Comparison of ENCODE assay signal across 39 cellular contexts in the genomic region with DNA sequence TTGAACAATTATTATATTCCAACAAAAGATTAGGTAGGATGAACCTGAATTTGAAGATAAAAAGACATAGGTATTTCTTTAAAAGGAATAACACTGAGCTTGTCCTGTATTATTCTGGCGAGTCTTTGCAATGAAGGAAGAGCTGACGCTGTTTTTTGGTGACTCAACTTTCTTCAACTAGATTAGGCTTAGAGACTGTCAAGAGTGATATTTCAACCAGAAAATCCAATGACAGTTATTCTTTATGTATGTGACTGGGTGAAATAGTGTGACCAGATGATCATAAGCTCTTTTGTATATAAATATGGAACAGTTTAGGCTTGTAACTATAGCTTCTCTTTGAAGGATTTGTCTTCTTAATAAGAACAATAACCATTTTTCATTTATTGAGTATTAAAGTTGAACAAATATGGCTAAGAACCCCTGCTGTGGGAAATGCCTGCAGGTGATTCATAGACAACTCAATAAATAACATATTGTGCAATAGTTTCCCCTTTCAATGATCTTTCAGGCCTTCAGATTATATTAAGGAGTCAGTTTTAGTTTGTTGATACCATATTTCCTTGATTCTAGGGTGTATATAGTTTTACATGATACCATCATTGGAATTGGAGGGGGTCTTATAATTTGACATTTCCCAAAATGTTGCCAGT.
DNase-seq lines count a peak whose midpoint lies in the region; ATAC-seq, FAIRE-seq and TF ChIP-seq lines count a peak whose summit lies in the region.
"Had no signal": no experiment of that assay in that cellular context is flagged by ENCODE, and none has a peak within 500 bp of the region (broad histone marks: within the 10 kb centered on the region; RNA-seq: fewer than 3 reads in every experiment).

No MANE protein-coding gene starts in this region.

- CTCF ChIA-PET in A549 (lab: Yijun Ruan, JAX): interaction anchor here (1.3 kb wide), 2 partner anchors 15 to 62 kb away, joined by 3 to 4 read pairs; no protein-coding TSS in a partner anchor
- CTCF ChIA-PET in CD8-positive, alpha-beta memory T cell (lab: Charles Lee): no interaction called here

- no peaks in the 10 kb centered on the region for H3K36me3 ChIP-seq in fibroblast of lung (ENCODE audit: control insufficient read depth, insufficient read depth, low read length)
- H3K36me3 ChIP-seq in CD8-positive, alpha-beta memory T cell (ENCODE audit: insufficient read depth, low read length): no peaks in the 10 kb centered on the region
- H3K36me3 ChIP-seq: esophagus muscularis mucosa, gastroesophageal sphincter, Peyer's patch, prostate gland, sigmoid colon, stomach, thyroid gland, WERI-Rb-1 had no signal

- H2AFZ ChIP-seq in fibroblast of lung (ENCODE audit: low read length): no peak overlapping the region
- H2AFZ ChIP-seq: hepatocyte had no signal

- no peaks in the 10 kb centered on the region for H4K20me1 ChIP-seq in fibroblast of lung (ENCODE audit: control insufficient read depth, extremely low read depth, insufficient read depth, low read length)

- no peaks in the 10 kb centered on the region for H3K9me3 ChIP-seq in A549
- no peaks in the 10 kb centered on the region for H3K9me3 ChIP-seq in fibroblast of lung (ENCODE audit: control insufficient read depth, insufficient read depth, low read depth, low read length)
- no peaks in the 10 kb centered on the region for H3K9me3 ChIP-seq in CD8-positive, alpha-beta memory T cell (ENCODE audit: low read length)
- H3K9me3 ChIP-seq: esophagus muscularis mucosa, gastroesophageal sphincter, mucosa of descending colon, Peyer's patch, prostate gland, sigmoid colon, stomach, thyroid gland had no signal

- H3K36me3 Mint-ChIP-seq in CD8-positive, alpha-beta memory T cell: no peaks in the 10 kb centered on the region
- H3K36me3 Mint-ChIP-seq: CD4-positive, alpha-beta memory T cell; natural killer cell had no signal

- no peak for TF ChIP-seq RAD21 in A549 (conservative IDR thresholded peaks at IDR 0.05 in 1 of 2, IDR thresholded peaks at IDR 0.05 in 1 of 2)

- H3K4me1 ChIP-seq in A549: peaks cover 9% of the 10 kb centered on the region
- H3K4me1 ChIP-seq in fibroblast of lung (ENCODE audit: control insufficient read depth, extremely low read depth, insufficient read depth, low read length): no peaks in the 10 kb centered on the region
- no peaks in the 10 kb centered on the region for H3K4me1 ChIP-seq in CD8-positive, alpha-beta memory T cell (ENCODE audit: insufficient read depth, low read length)
- H3K4me1 ChIP-seq: gastroesophageal sphincter, Peyer's patch, prostate gland, sigmoid colon, stomach, thyroid gland had no signal

- no peaks in the 10 kb centered on the region for H3K4me1 Mint-ChIP-seq in CD8-positive, alpha-beta memory T cell
- H3K4me1 Mint-ChIP-seq: CD4-positive, alpha-beta memory T cell; natural killer cell had no signal

- peak overlapping the region; percentile 37 for H3K4me2 ChIP-seq in A549
- H3K4me2 ChIP-seq in fibroblast of lung (ENCODE audit: extremely low read depth, insufficient read depth, low read length): no peak overlapping the region
- H3K4me2 ChIP-seq: hepatocyte had no signal

- H3K79me2 ChIP-seq in fibroblast of lung (ENCODE audit: control insufficient read depth, insufficient read depth, low read length): no peaks in the 10 kb centered on the region
- H3K79me2 ChIP-seq: hepatocyte had no signal

- peak in 1 of 2 experiments; percentile 22 for DNase-seq in A549 (ENCODE audit: low read depth in 1 of 2, low spot score in 1 of 2)
- DNase-seq in HT1080 (ENCODE audit: low read depth): peak; percentile 51
- peak; percentile 33 for DNase-seq in astrocyte of the spinal cord (ENCODE audit: low read depth, low spot score)
- DNase-seq in fibroblast of lung (ENCODE audit: low read depth in 2 of 2): peak; percentile 12 to 26
- DNase-seq in CD8-positive, alpha-beta memory T cell: no peak
- no peak for DNase-seq in NCI-H2171 treated with DMSO at 0.1 percent for 48 hours (lab: John Stamatoyannopoulos, UW)
- DNase-seq: activated CD4-positive, alpha-beta T cell treated with anti-CD3 and anti-CD28 coated beads for 4 hours; activated CD8-positive, alpha-beta T cell treated with anti-CD3 and anti-CD28 coated beads, Interleukin-2, amount 10 ng/mL, durations not matched to agents 7 days and 5 days; AML-193; amygdala; CD4-positive, alpha-beta memory T cell; effector memory CD8-positive, alpha-beta T cell; KBM-7; left cardiac atrium; mucosa of descending colon; natural killer cell; NCI-H1417 treated with DMSO at 0.1 percent for 48 hours; NCI-H2081 treated with DMSO at 0.1 percent for 48 hours; nucleus accumbens; Peyer's patch; sigmoid colon; stimulated activated CD4-positive, alpha-beta T cell treated with anti-CD3 and anti-CD28 coated beads, Interleukin-4, amount 100 ng/mL, for 1 hour; stomach; SW 1271; T-helper 9 cell; thyroid gland; WERI-Rb-1 had no signal

- no peak for TF ChIP-seq POLR2A in A549 (IDR thresholded peaks at IDR 0.05; ENCODE audit: low read length)

- H3K27me3 ChIP-seq in fibroblast of lung (ENCODE audit: control insufficient read depth, insufficient read depth, low read length): no peaks in the 10 kb centered on the region
- no peaks in the 10 kb centered on the region for H3K27me3 ChIP-seq in CD8-positive, alpha-beta memory T cell (ENCODE audit: insufficient read depth, low read length, poor library complexity, severe bottlenecking)
- H3K27me3 ChIP-seq: esophagus muscularis mucosa, gastroesophageal sphincter, hepatocyte, Peyer's patch, sigmoid colon, stomach, thyroid gland had no signal

- no peak for TF ChIP-seq EP300 in A549 (IDR thresholded peaks at IDR 0.05)

- H3K4me3 Mint-ChIP-seq in CD8-positive, alpha-beta memory T cell: no peak overlapping the region
- H3K4me3 Mint-ChIP-seq: activated CD8-positive, alpha-beta T cell treated with anti-CD3 and anti-CD28 coated beads, Interleukin-2, amount 10 ng/mL, durations not matched to agents 7 days and 5 days; CD4-positive, alpha-beta memory T cell; effector memory CD8-positive, alpha-beta T cell; natural killer cell had no signal

- no peak overlapping the region for H3K27ac Mint-ChIP-seq in CD8-positive, alpha-beta memory T cell
- H3K27ac Mint-ChIP-seq: activated CD8-positive, alpha-beta T cell treated with anti-CD3 and anti-CD28 coated beads, Interleukin-2, amount 10 ng/mL, durations not matched to agents 7 days and 5 days; activated naive CD4-positive, alpha-beta T cell treated with anti-CD3 and anti-CD28 coated beads, Interleukin-2, amount 50 U/mL, for 72 hours; activated T-helper 2 cell treated with anti-CD3 and anti-CD28 coated beads, Interferon-gamma antibody, Interleukin-2, Interleukin-4, amounts not matched to agents 10 μg/mL and 5 μg/mL and 100 μg/mL, durations not matched to agents 14 hours and 24 hours and 36 hours; CD4-positive, alpha-beta memory T cell; effector memory CD8-positive, alpha-beta T cell; natural killer cell had no signal

- H3K9ac ChIP-seq in fibroblast of lung (ENCODE audit: insufficient read depth, low read length): no peak overlapping the region

- POLR2A ChIA-PET in A549 (lab: Yijun Ruan, JAX): no interaction called here
- POLR2A ChIA-PET in CD8-positive, alpha-beta memory T cell (lab: Charles Lee): no interaction called here

- peak overlapping the region; percentile 3 to 29; a peak in 1 of 6 replicates for H3K27ac ChIP-seq in A549
- H3K27ac ChIP-seq in fibroblast of lung (ENCODE audit: insufficient read depth, low read length): no peak overlapping the region
- H3K27ac ChIP-seq in CD8-positive, alpha-beta memory T cell (ENCODE audit: low read depth, low read length): no peak overlapping the region
- H3K27ac ChIP-seq: coronary artery, esophagus muscularis mucosa, gastroesophageal sphincter, hepatocyte, Peyer's patch, prostate gland, sigmoid colon, stomach, thyroid gland, WERI-Rb-1 had no signal

- peaks cover 0 to 3% of the 10 kb centered on the region in 2 donors for H3K27me3 Mint-ChIP-seq in CD8-positive, alpha-beta memory T cell
- H3K27me3 Mint-ChIP-seq: CD4-positive, alpha-beta memory T cell; effector memory CD8-positive, alpha-beta T cell had no signal

- in situ Hi-C loops in astrocyte of the spinal cord (cut with HindIII; ENCODE audit: low sequenced_read_pairs): no loop called here

- no peak overlapping the region for H3K4me3 ChIP-seq in A549
- no peak overlapping the region for H3K4me3 ChIP-seq in astrocyte of the spinal cord (ENCODE audit: low read depth, low read length)
- H3K4me3 ChIP-seq in fibroblast of lung (replicated peaks in 1 of 4; ENCODE audit: control extremely low read depth in 1 of 4, insufficient read depth in 1 of 4, low read depth in 3 of 4, low read length in 4 of 4): no peak overlapping the region
- H3K4me3 ChIP-seq in CD8-positive, alpha-beta memory T cell (ENCODE audit: low read length): no peak overlapping the region
- H3K4me3 ChIP-seq: coronary artery, esophagus muscularis mucosa, gastroesophageal sphincter, GM12878, hepatocyte, lung, mucosa of descending colon, Peyer's patch, prostate gland, sigmoid colon, stomach, thyroid gland had no signal

- 46% methylated on average over 2 of the region's 2 CpGs for WGBS in A549 (ENCODE audit: missing lambda C conversion rate)

- peak; percentile 59 for FAIRE-seq in A549 (lab: Jason Lieb, UNC)
- FAIRE-seq: A204.1, GM12878 had no signal

- ATAC-seq in A549 (no peak), GM21723 (IDR thresholded peaks at IDR 0.05; ENCODE audit: unreplicated experiment) (no peak), HG02798 (IDR thresholded peaks at IDR 0.05; ENCODE audit: poor library complexity, unreplicated experiment) (no peak)
- ATAC-seq: activated CD8-positive, alpha-beta T cell treated with anti-CD3 and anti-CD28 coated beads, Interleukin-2, amount 10 ng/mL, durations not matched to agents 7 days and 5 days; activated naive CD4-positive, alpha-beta T cell treated with anti-CD3 and anti-CD28 coated beads, Interleukin-2, amount 50 U/mL, for 72 hours; effector memory CD8-positive, alpha-beta T cell; gastroesophageal sphincter; GM12878; left cardiac atrium; mucosa of descending colon; natural killer cell had no signal

- TF ChIP-seq CTCF in A549 (IDR thresholded peaks at IDR 0.05) (no peak), astrocyte of the spinal cord (IDR thresholded peaks at IDR 0.05; ENCODE audit: low read depth, low read length) (no peak), fibroblast of lung (conservative IDR thresholded peaks at IDR 0.05 in 1 of 2, IDR thresholded peaks at IDR 0.05 in 1 of 2; ENCODE audit: low read depth in 1 of 2, low read length in 2 of 2) (no peak)

- H3K9me3 Mint-ChIP-seq in CD8-positive, alpha-beta memory T cell: peaks cover 0 to 9% (median 2%) of the 10 kb centered on the region in 5 donors

TF ChIP-seq in A549, 52 proteins besides CTCF, POLR2A, EP300 and RAD21 (continues in another document):
- TF ChIP-seq HOXA7 (CRISPR knock-in tag; IDR thresholded peaks at IDR 0.05) (no peak), HEYL (CRISPR knock-in tag; IDR thresholded peaks at IDR 0.05) (no peak), JUNB (IDR thresholded peaks at IDR 0.05) (peak; percentile 23; the same call in 1 of the 2 replicates), FOSL2 (IDR thresholded peaks at IDR 0.05) (0 out of 2 replicates have a peak, but pooled peaks have one; percentile 18), FOSL2 (CRISPR knock-in tag; IDR thresholded peaks at IDR 0.05) (peak; percentile 13; the same call in 1 of the 2 replicates), JUN (IDR thresholded peaks at IDR 0.05) (no peak)

Comparison
In these comparisons a context has a peak if more than half of its experiments do, and no peak if none do; other contexts are left out.
1. DNase-seq: peak in HT1080 (single experiment), astrocyte of the spinal cord (single experiment) and fibroblast of lung (2 of 2); none in CD8-positive, alpha-beta memory T cell (0 of 5) and NCI-H2171 treated with DMSO at 0.1 percent for 48 hours (single experiment).
2. H3K27ac ChIP-seq: peak in A549 (2 of 2); none in fibroblast of lung (single experiment) and CD8-positive, alpha-beta memory T cell (single experiment).